Comparison of ENCODE assay signal across 16 cellular contexts in the genomic region with DNA sequence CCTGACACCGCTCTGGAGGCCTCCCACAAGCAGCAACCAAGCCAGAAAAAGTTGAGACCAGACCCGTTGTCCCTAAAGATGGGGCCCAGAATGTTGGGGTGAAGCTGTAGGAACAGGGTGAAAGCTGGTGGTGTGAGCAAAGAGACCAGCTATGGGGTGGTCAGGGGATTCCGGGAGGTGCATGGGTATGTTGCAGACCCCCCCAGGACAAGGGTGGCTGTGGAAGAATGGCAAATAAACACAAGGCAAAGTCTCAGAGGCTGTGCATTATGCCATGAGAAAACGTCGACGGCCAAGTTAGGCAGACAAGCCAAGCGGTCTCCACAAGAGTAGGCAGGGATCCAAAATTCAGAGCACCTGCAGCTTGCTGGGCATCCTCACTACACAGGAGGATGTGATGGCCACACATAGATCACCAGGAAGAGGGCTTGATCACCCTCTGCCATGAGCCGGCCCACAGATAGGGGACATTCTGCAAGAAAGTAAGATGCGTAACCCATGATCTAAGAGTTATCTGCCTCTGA. TPM values are rescaled to one million over a fixed set of nuclear protein-coding genes. Genes with fewer than 3 reads are reported as not detected.
DNase-seq lines count a peak whose midpoint lies in the region; ATAC-seq and TF ChIP-seq lines count a peak whose summit lies in the region.
"Had no signal": no experiment of that assay in that cellular context is flagged by ENCODE, and none has a peak within 500 bp of the region (broad histone marks: within the 10 kb centered on the region; RNA-seq: fewer than 3 reads in every experiment).

No MANE protein-coding gene starts in this region.

- H3K9me3 ChIP-seq in HEK293 (ENCODE audit: control insufficient read depth, insufficient read depth, low read depth, low read length) (no peaks in the 10 kb centered on the region), endodermal cell (ENCODE audit: control insufficient read depth, low read length) (no peaks in the 10 kb centered on the region)
- H3K9me3 ChIP-seq: BE2C, Caco-2 had no signal

- no peaks in the 10 kb centered on the region for H3K36me3 ChIP-seq in HEK293 (ENCODE audit: control insufficient read depth in 2 of 2, insufficient read depth in 1 of 2, low read length in 2 of 2)
- H3K36me3 ChIP-seq in endodermal cell (ENCODE audit: control insufficient read depth, insufficient read depth, low read length): no peaks in the 10 kb centered on the region
- H3K36me3 ChIP-seq: BE2C had no signal

- H3K4me1 ChIP-seq in HEK293 (ENCODE audit: control insufficient read depth, insufficient read depth, low read length): no peaks in the 10 kb centered on the region
- H3K4me1 ChIP-seq in endodermal cell (ENCODE audit: control insufficient read depth, insufficient read depth, low read length): no peaks in the 10 kb centered on the region
- H3K4me1 ChIP-seq: BE2C, Caco-2 had no signal

- TF ChIP-seq CTCF in HEK293 (tag by site-specific recombination; IDR thresholded peaks at IDR 0.05): no peak
- no peak for TF ChIP-seq CTCF in endodermal cell (conservative IDR thresholded peaks at IDR 0.05)

- H3K36me3 Mint-ChIP-seq in endodermal cell (ENCODE audit: low read depth): no peaks in the 10 kb centered on the region
- H3K36me3 Mint-ChIP-seq in stimulated activated naive B cell treated with anti-CD40 and anti-IgM and Interleukin-4, amounts not matched to agents 10 μg/mL and 1 μg/mL and 100 μg/mL, for 72 hours: peaks cover 2 to 4% of the 10 kb centered on the region in 2 donors

- in situ Hi-C loops in G401 (cut with HindIII; ENCODE audit: low sequenced_read_pairs): no loop called here

- H3K27ac ChIP-seq in HEK293 (ENCODE audit: extremely low read depth, low read depth, low read length) (no peak overlapping the region), endodermal cell (ENCODE audit: low read depth, low read length) (no peak overlapping the region)
- H3K27ac ChIP-seq: C4-2B had no signal

- no peak overlapping the region for H3K9ac ChIP-seq in endodermal cell (ENCODE audit: extremely low read depth, low read length, poor library complexity, severe bottlenecking)

- CTCF ChIA-PET in HEK293 (lab: Yijun Ruan, JAX): interaction anchor here (0.6 to 1.0 kb wide), 4 partner anchors 12 to 323 kb away, joined by 3 to 4 read pairs (median 3); no protein-coding TSS in a partner anchor

- ATAC-seq in stimulated activated naive B cell treated with anti-CD40 and anti-IgM and Interleukin-4, amounts not matched to agents 10 μg/mL and 1 μg/mL and 100 μg/mL, for 72 hours (replicated peaks): no peak
- ATAC-seq in HG02588 (IDR thresholded peaks at IDR 0.05; ENCODE audit: unreplicated experiment): no peak

- WGBS in endodermal cell (ENCODE audit: insufficient coverage in 1 of 2, insufficient read length in 1 of 2), 2 experiments: 94 to 95% methylated on average over 8 to 9 of the region's 9 CpGs

- H3K4me1 Mint-ChIP-seq in endodermal cell: no peaks in the 10 kb centered on the region
- peaks cover 10 to 16% of the 10 kb centered on the region in 2 donors for H3K4me1 Mint-ChIP-seq in stimulated activated naive B cell treated with anti-CD40 and anti-IgM and Interleukin-4, amounts not matched to agents 10 μg/mL and 1 μg/mL and 100 μg/mL, for 72 hours

- POLR2A ChIA-PET in HEK293 (lab: Yijun Ruan, JAX): no interaction called here

- H3K27ac Mint-ChIP-seq in endodermal cell: no peak overlapping the region
- H3K27ac Mint-ChIP-seq in stimulated activated naive B cell treated with anti-CD40 and anti-IgM and Interleukin-4, amounts not matched to agents 10 μg/mL and 1 μg/mL and 100 μg/mL, for 72 hours: peak overlapping the region; percentile 28
- H3K27ac Mint-ChIP-seq: CD4-positive, alpha-beta T cell had no signal

- no peaks in the 10 kb centered on the region for H3K9me3 Mint-ChIP-seq in endodermal cell
- no peaks in the 10 kb centered on the region for H3K9me3 Mint-ChIP-seq in stimulated activated naive B cell treated with anti-CD40 and anti-IgM and Interleukin-4, amounts not matched to agents 10 μg/mL and 1 μg/mL and 100 μg/mL, for 72 hours
- H3K9me3 Mint-ChIP-seq: CD4-positive, alpha-beta T cell had no signal

- peak; percentile 62 for DNase-seq in G401 (ENCODE audit: low spot score)
- DNase-seq in endodermal cell: peak; percentile 39
- no peak for DNase-seq in stimulated activated naive B cell treated with anti-CD40 and anti-IgM and Interleukin-4, amounts not matched to agents 10 μg/mL and 1 μg/mL and 100 μg/mL, for 72 hours
- DNase-seq in NCI-H1417 (lab: John Stamatoyannopoulos, UW): no peak
- no peak for DNase-seq in NCI-H510A treated with DMSO at 0.1 percent for 48 hours (lab: John Stamatoyannopoulos, UW)
- DNase-seq: ACHN; BE2C; Caco-2; CD4-positive, alpha-beta T cell; GF-D8; GOT3; H7 had no signal

- H3K4me3 Mint-ChIP-seq in endodermal cell: no peak overlapping the region
- no peak overlapping the region for H3K4me3 Mint-ChIP-seq in stimulated activated naive B cell treated with anti-CD40 and anti-IgM and Interleukin-4, amounts not matched to agents 10 μg/mL and 1 μg/mL and 100 μg/mL, for 72 hours
- H3K4me3 Mint-ChIP-seq: CD4-positive, alpha-beta T cell had no signal

- H3K27me3 Mint-ChIP-seq in endodermal cell (ENCODE audit: insufficient read depth): peaks cover 11% of the 10 kb centered on the region
- peaks cover 4 to 6% of the 10 kb centered on the region in 2 donors for H3K27me3 Mint-ChIP-seq in stimulated activated naive B cell treated with anti-CD40 and anti-IgM and Interleukin-4, amounts not matched to agents 10 μg/mL and 1 μg/mL and 100 μg/mL, for 72 hours
- H3K27me3 Mint-ChIP-seq: CD4-positive, alpha-beta T cell had no signal

- H3K4me3 ChIP-seq in HEK293 (ENCODE audit: low read depth, low read length) (no peak overlapping the region), endodermal cell (ENCODE audit: low read length) (no peak overlapping the region)

- H3K27me3 ChIP-seq in endodermal cell (ENCODE audit: control insufficient read depth, insufficient read depth, low read length, poor library complexity, severe bottlenecking): peaks cover 4% of the 10 kb centered on the region

TF ChIP-seq in HEK293, 187 proteins besides CTCF, POLR2A, EP300 and RAD21:
- peak; percentile 90 for TF ChIP-seq ZNF157 (tag by site-specific recombination; IDR thresholded peaks at IDR 0.05)
- TF ChIP-seq ZNF768 (tag by site-specific recombination; IDR thresholded peaks at IDR 0.05): no peak
TF ChIP-seq in HEK293: peak in this region for 1.

RNA-seq across cellular contexts. Expression of a gene that starts 58.8 kb away (rescaled TPM):
- total RNA-seq in G401 (2014; rRNA removed; shearing (Covaris generic)): not detected in 2 replicates
- total RNA-seq in endodermal cell: not detected
- 0.25 TPM for polyA plus RNA-seq in endodermal cell (2013, experiment 1 of 2)
- polyA plus RNA-seq in endodermal cell (2013, experiment 2 of 2): 0.08 TPM
- total RNA-seq: Caco-2; CD4-positive, alpha-beta T cell; H7; HT-29 had no signal

Comparison
In these comparisons a context has a peak if more than half of its experiments do, and no peak if none do; other contexts are left out.
1. DNase-seq: peak in G401 (single experiment) and endodermal cell (single experiment); none in stimulated activated naive B cell treated with anti-CD40 and anti-IgM and Interleukin-4, amounts not matched to agents 10 μg/mL and 1 μg/mL and 100 μg/mL, for 72 hours (single experiment), NCI-H1417 (0 of 3) and NCI-H510A treated with DMSO at 0.1 percent for 48 hours (single experiment).